In genomic region chr4:75211422-75211821, GRCh38 we compare ENCODE assay signal across 18 cellular contexts.
"Had no signal": no experiment of that assay in that cellular context is flagged by ENCODE, and none has a peak within 500 bp of the region (broad histone marks: within the 10 kb centered on the region; RNA-seq: fewer than 3 reads in every experiment).

No MANE protein-coding gene starts in this region.

- DNase-seq: KBM-7, MV-4-11, NCI-H1048, NCI-H1105, NCI-H1417, NCI-H1436 treated with DMSO at 0.1 percent for 48 hours, NCI-H1694, NCI-H187 treated with DMSO at 0.1 percent for 48 hours, NCI-H2029 treated with DMSO at 0.1 percent for 48 hours, NCI-H2171 treated with DMSO at 0.1 percent for 48 hours, NCI-H345, NCI-H446 treated with DMSO at 0.1 percent for 48 hours, NCI-H510A treated with DMSO at 0.1 percent for 48 hours, NCI-H526 treated with DMSO at 0.1 percent for 48 hours, NCI-H774, Right ventricle myocardium superior, RPMI8226, SIG-M5 had no signal
